Comparison of ENCODE assay signal across 1 cellular context in the genomic region with DNA sequence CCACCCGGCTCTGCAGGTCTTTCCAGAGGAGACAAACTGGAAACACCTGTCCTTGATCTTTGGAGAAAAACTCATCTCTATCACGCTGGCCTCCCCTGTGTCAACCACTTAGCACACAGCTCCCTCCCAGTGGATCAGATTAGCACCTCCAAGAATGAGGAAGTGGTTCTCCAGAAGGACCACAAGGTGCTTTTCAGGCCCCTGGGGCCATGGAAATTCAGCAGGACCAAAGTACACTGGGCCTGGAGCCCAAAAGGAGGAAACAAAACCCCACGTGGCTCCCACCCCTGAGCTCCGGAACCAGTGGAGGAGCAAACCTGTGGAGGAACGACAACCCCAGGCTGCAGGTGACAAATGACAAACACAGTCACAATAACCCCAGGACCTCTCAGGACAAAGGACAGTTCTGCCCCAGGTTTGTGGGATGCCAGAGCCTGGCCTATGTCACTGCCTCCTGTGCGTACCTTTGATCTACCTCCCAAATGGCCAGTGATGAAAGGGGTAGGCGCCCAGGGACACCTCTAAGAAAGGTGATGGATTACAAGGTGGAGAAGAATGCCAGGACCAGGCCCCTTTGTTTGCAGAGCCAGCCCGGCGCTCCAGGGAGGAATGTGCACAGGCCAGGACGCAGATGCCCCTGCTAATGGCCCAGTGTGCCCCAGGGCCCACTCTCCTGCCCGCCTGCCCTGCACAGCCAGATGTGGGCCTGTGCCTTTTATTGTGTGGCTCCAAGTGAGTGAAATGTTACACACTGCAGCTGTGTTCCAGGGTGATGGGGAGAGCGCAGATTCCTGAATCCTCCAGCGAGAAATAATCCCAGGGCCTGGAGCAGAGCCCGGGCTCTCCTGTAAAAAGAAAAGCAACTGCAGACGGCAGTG.
TF ChIP-seq lines count a peak whose summit lies in the region.

No MANE protein-coding gene starts in this region.

TF ChIP-seq in A549, 52 proteins besides CTCF, POLR2A, EP300 and RAD21 (continued from another document):
- TF ChIP-seq CEBPB (IDR thresholded peaks at IDR 0.05) (0 out of 4 replicates have a peak, but pooled peaks of 1 of the 2 experiments have one; percentile 4), MAFK (IDR thresholded peaks at IDR 0.05; ENCODE audit: partially characterized antibody) (no peak), PBX3 (IDR thresholded peaks at IDR 0.05) (no peak; the same call in 1 of the 2 replicates), MAX (IDR thresholded peaks at IDR 0.05) (peak; percentile 90), EHF (CRISPR knock-in tag; IDR thresholded peaks at IDR 0.05) (peak; percentile 94), HEYL (CRISPR knock-in tag; IDR thresholded peaks at IDR 0.05) (no peak), CBX8 (IDR thresholded peaks at IDR 0.05) (no peak), HOXA7 (CRISPR knock-in tag; IDR thresholded peaks at IDR 0.05) (peak; percentile 93), RARB (CRISPR knock-in tag; IDR thresholded peaks at IDR 0.05) (peak; percentile 41; the same call in 1 of the 2 replicates), ESRRA (IDR thresholded peaks at IDR 0.05; ENCODE audit: borderline replicate concordance, low read length) (peak; percentile 46; the same call in 1 of the 2 replicates), KDM5A (IDR thresholded peaks at IDR 0.05) (no peak), REST (IDR thresholded peaks at IDR 0.05) (peak; percentile 54; the same call in 1 of the 2 replicates), JUN (IDR thresholded peaks at IDR 0.05) (peak in 1 of 2 experiments; percentile 86; a peak in 4 of 5 replicates), GATA3 (IDR thresholded peaks at IDR 0.05; ENCODE audit: borderline replicate concordance) (peak; percentile 88)
- TF ChIP-seq, protein P1, sequence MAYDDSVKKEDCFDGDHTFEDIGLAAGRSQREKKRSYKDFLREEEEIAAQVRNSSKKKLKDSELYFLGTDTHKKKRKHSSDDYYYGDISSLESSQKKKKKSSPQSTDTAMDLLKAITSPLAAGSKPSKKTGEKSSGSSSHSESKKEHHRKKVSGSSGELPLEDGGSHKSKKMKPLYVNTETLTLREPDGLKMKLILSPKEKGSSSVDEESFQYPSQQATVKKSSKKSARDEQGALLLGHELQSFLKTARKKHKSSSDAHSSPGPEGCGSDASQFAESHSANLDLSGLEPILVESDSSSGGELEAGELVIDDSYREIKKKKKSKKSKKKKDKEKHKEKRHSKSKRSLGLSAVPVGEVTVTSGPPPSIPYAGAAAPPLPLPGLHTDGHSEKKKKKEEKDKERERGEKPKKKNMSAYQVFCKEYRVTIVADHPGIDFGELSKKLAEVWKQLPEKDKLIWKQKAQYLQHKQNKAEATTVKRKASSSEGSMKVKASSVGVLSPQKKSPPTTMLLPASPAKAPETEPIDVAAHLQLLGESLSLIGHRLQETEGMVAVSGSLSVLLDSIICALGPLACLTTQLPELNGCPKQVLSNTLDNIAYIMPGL (CRISPR knock-in tag; IDR thresholded peaks at IDR 0.05; ENCODE audit: borderline replicate concordance), result peak; percentile 73; the same call in 1 of the 2 replicates
- TF ChIP-seq, protein P2, sequence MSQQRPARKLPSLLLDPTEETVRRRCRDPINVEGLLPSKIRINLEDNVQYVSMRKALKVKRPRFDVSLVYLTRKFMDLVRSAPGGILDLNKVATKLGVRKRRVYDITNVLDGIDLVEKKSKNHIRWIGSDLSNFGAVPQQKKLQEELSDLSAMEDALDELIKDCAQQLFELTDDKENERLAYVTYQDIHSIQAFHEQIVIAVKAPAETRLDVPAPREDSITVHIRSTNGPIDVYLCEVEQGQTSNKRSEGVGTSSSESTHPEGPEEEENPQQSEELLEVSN (IDR thresholded peaks at IDR 0.05; ENCODE audit: borderline replicate concordance, low read depth), result peak; percentile 60; the same call in 1 of the 2 replicates
TF ChIP-seq in A549: peak in this region for 23.
